Comparison of ENCODE assay signal across 23 cellular contexts in genomic region chr2:81647715-81648114, GRCh38.
"Had no signal": no experiment of that assay in that cellular context is flagged by ENCODE, and none has a peak within 500 bp of the region (broad histone marks: within the 10 kb centered on the region; RNA-seq: fewer than 3 reads in every experiment).

No MANE protein-coding gene starts in this region.

- H3K4me1 ChIP-seq: adrenal gland, Peyer's patch, SJSA1 had no signal

- DNase-seq: activated CD4-positive, alpha-beta T cell treated with anti-CD3 and anti-CD28 coated beads for 48 hours; activated CD4-positive, alpha-beta T cell treated with anti-CD3 and anti-CD28 coated beads, Interleukin-2, amount 50 U/mL, for 4 hours; activated CD4-positive, CD25-positive, alpha-beta regulatory T cell treated with anti-CD3 and anti-CD28 coated beads, Interleukin-2, amount 50 U/mL, for 72 hours; activated CD8-positive, alpha-beta memory T cell treated with anti-CD3 and anti-CD28 coated beads, Interleukin-2, amount 50 U/mL, for 48 hours; activated CD8-positive, alpha-beta T cell treated with anti-CD3 and anti-CD28 coated beads, Interleukin-2, amount 10 ng/mL, durations not matched to agents 7 days and 5 days; activated naive CD4-positive, alpha-beta T cell treated with anti-CD3 and anti-CD28 coated beads, Interleukin-2, amount 50 U/mL, for 16 hours; activated naive CD8-positive, alpha-beta T cell treated with anti-CD3 and anti-CD28 coated beads, Interleukin-2, amount 10 ng/mL, durations not matched to agents 7 days and 5 days; activated T-cell treated with anti-CD3 and anti-CD28 coated beads, Interleukin-2, amount 50 U/mL, for 1 hour; adrenal gland; anterior cingulate cortex; MM.1S; NCI-H1105; NCI-H1436; NCI-H1694 treated with DMSO at 0.1 percent for 48 hours; NCI-H2081; NCI-H446; NCI-H524; NCI-H82; NK-92 treated with Interleukin-12 subunit alpha and Interleukin-12 subunit beta, amount 100 ng/mL, for 24 hours; Peyer's patch; SHP77 had no signal

- ATAC-seq: activated CD8-positive, alpha-beta T cell treated with anti-CD3 and anti-CD28 coated beads, Interleukin-2, amount 10 ng/mL, durations not matched to agents 7 days and 5 days had no signal

- H3K27me3 ChIP-seq: adrenal gland, Peyer's patch, SJSA1 had no signal

- H3K4me1 Mint-ChIP-seq: activated naive CD8-positive, alpha-beta T cell treated with anti-CD3 and anti-CD28 coated beads, Interleukin-2, amount 10 ng/mL, durations not matched to agents 7 days and 5 days had no signal

- H3K9me3 ChIP-seq: adrenal gland, Peyer's patch had no signal

- H3K4me3 Mint-ChIP-seq: activated CD8-positive, alpha-beta T cell treated with anti-CD3 and anti-CD28 coated beads, Interleukin-2, amount 10 ng/mL, durations not matched to agents 7 days and 5 days; activated naive CD8-positive, alpha-beta T cell treated with anti-CD3 and anti-CD28 coated beads, Interleukin-2, amount 10 ng/mL, durations not matched to agents 7 days and 5 days; T-helper 1 cell treated with Interleukin-12 subunit alpha and Interleukin-12 subunit beta and Interleukin-4 antibody, amounts not matched to agents 30 μg/mL and 1 μg/mL, for 36 hours had no signal

- H3K27ac Mint-ChIP-seq: activated CD8-positive, alpha-beta T cell treated with anti-CD3 and anti-CD28 coated beads, Interleukin-2, amount 10 ng/mL, durations not matched to agents 7 days and 5 days; activated naive CD8-positive, alpha-beta T cell treated with anti-CD3 and anti-CD28 coated beads, Interleukin-2, amount 10 ng/mL, durations not matched to agents 7 days and 5 days; T-helper 1 cell treated with Interleukin-12 subunit alpha and Interleukin-12 subunit beta and Interleukin-4 antibody, amounts not matched to agents 30 μg/mL and 1 μg/mL, for 36 hours had no signal

- H3K4me3 ChIP-seq: adrenal gland, Peyer's patch, SJSA1 had no signal

- H3K27me3 Mint-ChIP-seq: activated naive CD8-positive, alpha-beta T cell treated with anti-CD3 and anti-CD28 coated beads, Interleukin-2, amount 10 ng/mL, durations not matched to agents 7 days and 5 days had no signal

- H3K36me3 ChIP-seq: adrenal gland, Peyer's patch, SJSA1 had no signal

- H3K27ac ChIP-seq: adrenal gland, Peyer's patch, SJSA1 had no signal

- H3K36me3 Mint-ChIP-seq: activated naive CD8-positive, alpha-beta T cell treated with anti-CD3 and anti-CD28 coated beads, Interleukin-2, amount 10 ng/mL, durations not matched to agents 7 days and 5 days had no signal

- H3K9me3 Mint-ChIP-seq: activated naive CD8-positive, alpha-beta T cell treated with anti-CD3 and anti-CD28 coated beads, Interleukin-2, amount 10 ng/mL, durations not matched to agents 7 days and 5 days had no signal
